1 cellular context compared by ENCODE assay signal in the genomic region with DNA sequence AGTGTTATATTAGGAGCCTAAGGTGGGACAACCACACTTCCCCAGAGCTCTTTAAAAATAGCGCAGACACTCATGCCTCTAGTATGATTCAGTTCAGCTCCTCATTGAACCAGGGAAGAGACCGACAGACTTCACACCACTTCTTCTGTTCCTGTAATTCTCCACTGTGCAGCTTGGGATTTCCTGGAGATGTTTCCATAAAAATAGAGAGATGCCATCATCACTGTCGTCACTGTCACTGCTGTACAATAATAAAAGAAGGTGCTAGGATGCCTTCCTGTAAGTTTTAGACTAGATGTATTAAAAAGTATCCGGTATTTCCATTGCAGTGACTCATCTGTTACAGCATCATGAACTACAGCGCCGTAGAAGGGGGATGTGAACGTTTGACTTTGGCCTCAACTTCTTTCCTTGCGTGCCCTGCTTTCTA.
TF ChIP-seq lines count a peak whose summit lies in the region.

No MANE protein-coding gene starts in this region.

TF ChIP-seq in GM12878, 131 proteins besides CTCF, POLR2A, EP300 and RAD21 (continued from another document):
- TF ChIP-seq, protein P1, sequence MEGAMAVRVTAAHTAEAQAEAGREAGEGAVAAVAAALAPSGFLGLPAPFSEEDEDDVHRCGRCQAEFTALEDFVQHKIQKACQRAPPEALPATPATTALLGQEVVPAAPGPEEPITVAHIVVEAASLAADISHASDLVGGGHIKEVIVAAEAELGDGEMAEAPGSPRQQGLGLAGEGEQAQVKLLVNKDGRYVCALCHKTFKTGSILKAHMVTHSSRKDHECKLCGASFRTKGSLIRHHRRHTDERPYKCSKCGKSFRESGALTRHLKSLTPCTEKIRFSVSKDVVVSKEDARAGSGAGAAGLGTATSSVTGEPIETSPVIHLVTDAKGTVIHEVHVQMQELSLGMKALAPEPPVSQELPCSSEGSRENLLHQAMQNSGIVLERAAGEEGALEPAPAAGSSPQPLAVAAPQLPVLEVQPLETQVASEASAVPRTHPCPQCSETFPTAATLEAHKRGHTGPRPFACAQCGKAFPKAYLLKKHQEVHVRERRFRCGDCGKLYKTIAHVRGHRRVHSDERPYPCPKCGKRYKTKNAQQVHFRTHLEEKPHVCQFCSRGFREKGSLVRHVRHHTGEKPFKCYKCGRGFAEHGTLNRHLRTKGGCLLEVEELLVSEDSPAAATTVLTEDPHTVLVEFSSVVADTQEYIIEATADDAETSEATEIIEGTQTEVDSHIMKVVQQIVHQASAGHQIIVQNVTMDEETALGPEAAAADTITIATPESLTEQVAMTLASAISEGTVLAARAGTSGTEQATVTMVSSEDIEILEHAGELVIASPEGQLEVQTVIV (IDR thresholded peaks at IDR 0.05; ENCODE audit: borderline replicate concordance, partially characterized antibody) = no peak
